Comparison of ENCODE assay signal across 8 cellular contexts in genomic region chr1:88890790-88891317, GRCh38. TPM values are rescaled to one million over a fixed set of nuclear protein-coding genes. Genes with fewer than 3 reads are reported as not detected.
DNase-seq lines count a peak whose midpoint lies in the region; ATAC-seq and TF ChIP-seq lines count a peak whose summit lies in the region.

No MANE protein-coding gene starts in this region.

- peaks cover 21 to 28% (median 26%) of the 10 kb centered on the region in 10 experiments for H3K4me1 ChIP-seq in BLaER1 treated with 17β-estradiol and CSF1 and Interleukin-3, amounts not matched to agents 10 nM and 100 nM

- H3K27ac Mint-ChIP-seq in activated naive CD4-positive, alpha-beta T cell treated with anti-CD3 and anti-CD28 coated beads, Interleukin-2, amount 50 U/mL, for 72 hours, result peak overlapping the region; percentile 92 to 98
- H3K27ac Mint-ChIP-seq in glutamatergic neuron (ENCODE audit: unreplicated experiment) (peak overlapping the region; percentile 98), osteocyte (ENCODE audit: unreplicated experiment) (peak overlapping the region; percentile 97)

- H3K9me3 Mint-ChIP-seq in activated naive CD4-positive, alpha-beta T cell treated with anti-CD3 and anti-CD28 coated beads, Interleukin-2, amount 50 U/mL, for 72 hours, result peaks cover 0 to 7% of the 10 kb centered on the region in 2 donors
- peaks cover 3% of the 10 kb centered on the region for H3K9me3 Mint-ChIP-seq in glutamatergic neuron (ENCODE audit: unreplicated experiment)
- no peaks in the 10 kb centered on the region for H3K9me3 Mint-ChIP-seq in osteocyte (ENCODE audit: unreplicated experiment)

- no peaks in the 10 kb centered on the region for H3K27me3 ChIP-seq in BLaER1 treated with 17β-estradiol and CSF1 and Interleukin-3, amounts not matched to agents 10 nM and 100 nM

- peak overlapping the region; percentile 93 to 99 (median 98) for H3K9ac ChIP-seq in BLaER1 treated with 17β-estradiol and CSF1 and Interleukin-3, amounts not matched to agents 10 nM and 100 nM

- H3K9me3 ChIP-seq in BLaER1 treated with 17β-estradiol and CSF1 and Interleukin-3, amounts not matched to agents 10 nM and 100 nM (replicated peaks in 1 of 11), result 0 out of 22 replicates have a peak, but pooled peaks cover 0 to 4% (median 0%) of the 10 kb centered on the region in 11 experiments

- H4K20me1 ChIP-seq in BLaER1 treated with 17β-estradiol and CSF1 and Interleukin-3, amounts not matched to agents 10 nM and 100 nM, result peaks cover 39 to 49% (median 44%) of the 10 kb centered on the region in 11 experiments

- peak overlapping the region; percentile 84 to 99 (median 91) for H3K4me2 ChIP-seq in BLaER1 treated with 17β-estradiol and CSF1 and Interleukin-3, amounts not matched to agents 10 nM and 100 nM

- H3K36me3 Mint-ChIP-seq in activated naive CD4-positive, alpha-beta T cell treated with anti-CD3 and anti-CD28 coated beads, Interleukin-2, amount 50 U/mL, for 72 hours, result peaks cover 18 to 24% of the 10 kb centered on the region in 2 donors
- peaks cover 4% of the 10 kb centered on the region for H3K36me3 Mint-ChIP-seq in glutamatergic neuron (ENCODE audit: unreplicated experiment)
- H3K36me3 Mint-ChIP-seq in osteocyte (ENCODE audit: unreplicated experiment), result peaks cover 7% of the 10 kb centered on the region

- ATAC-seq in GM21390 (IDR thresholded peaks at IDR 0.05; ENCODE audit: unreplicated experiment), result peak; percentile 11
- peak in 1 of 2 donors; percentile 35 for ATAC-seq in activated naive CD4-positive, alpha-beta T cell treated with anti-CD3 and anti-CD28 coated beads, Interleukin-2, amount 50 U/mL, for 72 hours

- peaks cover 5% of the 10 kb centered on the region for H3K27me3 Mint-ChIP-seq in glutamatergic neuron (ENCODE audit: unreplicated experiment)
- peaks cover 6% of the 10 kb centered on the region for H3K27me3 Mint-ChIP-seq in osteocyte (ENCODE audit: unreplicated experiment)

- H3K4me1 Mint-ChIP-seq in glutamatergic neuron (ENCODE audit: low read depth, unreplicated experiment) (peaks cover 6% of the 10 kb centered on the region), osteocyte (ENCODE audit: unreplicated experiment) (peaks cover 27% of the 10 kb centered on the region)

- DNase-seq in NCI-H345 treated with DMSO at 0.1 percent for 48 hours (lab: John Stamatoyannopoulos, UW; ENCODE audit: unreplicated experiment) (peak; percentile 6), glutamatergic neuron (peak; percentile 28), osteocyte (ENCODE audit: extremely low spot score, unreplicated experiment) (no peak), ureter (ENCODE audit: low spot score) (no peak), activated gamma-delta T cell treated with Interleukin-2 at 50 U/mL for 16 hours (no peak)
- DNase-seq in activated naive CD4-positive, alpha-beta T cell treated with anti-CD3 and anti-CD28 coated beads, Interleukin-2, amount 50 U/mL, for 72 hours (ENCODE audit: low spot score in 2 of 2), result no peak

- peaks cover 18 to 31% (median 24%) of the 10 kb centered on the region in 11 experiments for H3K36me3 ChIP-seq in BLaER1 treated with 17β-estradiol and CSF1 and Interleukin-3, amounts not matched to agents 10 nM and 100 nM

- peak overlapping the region; percentile 88 to 98 (median 95) for H3K27ac ChIP-seq in BLaER1 treated with 17β-estradiol and CSF1 and Interleukin-3, amounts not matched to agents 10 nM and 100 nM

- H3K4me3 Mint-ChIP-seq in glutamatergic neuron (ENCODE audit: unreplicated experiment), result peak overlapping the region; percentile 99
- peak overlapping the region; percentile 98 for H3K4me3 Mint-ChIP-seq in osteocyte (ENCODE audit: unreplicated experiment)

- TF ChIP-seq CTCF in glutamatergic neuron (IDR thresholded peaks at IDR 0.05; ENCODE audit: partially characterized antibody, unreplicated experiment) (no peak), osteocyte (IDR thresholded peaks at IDR 0.05) (no peak)

- H3K4me3 ChIP-seq in BLaER1 treated with 17β-estradiol and CSF1 and Interleukin-3, amounts not matched to agents 10 nM and 100 nM, result peak overlapping the region; percentile 86 to 99 (median 96)

RNA-seq across cellular contexts. Expression of gene GTF2B, which starts 0.5 kb away (rescaled TPM):
- 10 to 100 TPM; 40.0 to 55.8 TPM for total RNA-seq in activated naive CD4-positive, alpha-beta T cell treated with anti-CD3 and anti-CD28 coated beads, Interleukin-2, amount 50 U/mL, for 72 hours
- total RNA-seq in glutamatergic neuron (ENCODE audit: unreplicated experiment), result 27.1 TPM
- 25.5 and 27.3 TPM in 2 replicates for total RNA-seq in osteocyte
- total RNA-seq in ureter, result 28.6 TPM

Comparison
In these comparisons a context has a peak if more than half of its experiments do, and no peak if none do; other contexts are left out.
1. DNase-seq: peak in NCI-H345 treated with DMSO at 0.1 percent for 48 hours (single experiment) and glutamatergic neuron (single experiment); none in activated naive CD4-positive, alpha-beta T cell treated with anti-CD3 and anti-CD28 coated beads, Interleukin-2, amount 50 U/mL, for 72 hours (0 of 2), osteocyte (single experiment), ureter (single experiment) and activated gamma-delta T cell treated with Interleukin-2 at 50 U/mL for 16 hours (single experiment).
2. Peak in every context shown above with its lines, with median percentiles within 50 percentile points of each other: H3K27ac Mint-ChIP-seq.